20 cellular contexts compared by ENCODE assay signal in genomic region chr7:94642838-94643653, GRCh38. TPM values are rescaled to one million over a fixed set of nuclear protein-coding genes. Genes with fewer than 3 reads are reported as not detected.
DNase-seq lines count a peak whose midpoint lies in the region; ATAC-seq, FAIRE-seq and TF ChIP-seq lines count a peak whose summit lies in the region.
"Had no signal": no experiment of that assay in that cellular context is flagged by ENCODE, and none has a peak within 500 bp of the region (broad histone marks: within the 10 kb centered on the region; RNA-seq: fewer than 3 reads in every experiment).

No MANE protein-coding gene starts in this region.

- TF ChIP-seq POLR2A in GM12892 (IDR thresholded peaks at IDR 0.05; ENCODE audit: low read depth, low read length), result no peak

- peak; percentile 56 for FAIRE-seq in GM12892 (lab: Jason Lieb, UNC)
- FAIRE-seq: D721Med had no signal

- TF ChIP-seq CTCF in RWPE2 (IDR thresholded peaks at IDR 0.05; ENCODE audit: poor library complexity, severe bottlenecking) (no peak), liver (IDR thresholded peaks at IDR 0.05; ENCODE audit: low read depth, low read length, missing input control) (no peak)

- ATAC-seq in RWPE2 (ENCODE audit: low read depth) (0 out of 3 replicates have a peak, but pooled peaks have one; percentile 10), GM18873 (IDR thresholded peaks at IDR 0.05; ENCODE audit: low FRiP score, unreplicated experiment) (no peak)
- ATAC-seq: Panc1 had no signal

- H3K4me3 ChIP-seq in RWPE2 (ENCODE audit: severe bottlenecking) (no peak overlapping the region), liver (ENCODE audit: low read depth in 1 of 3, low read length in 3 of 3) (no peak overlapping the region)
- H3K4me3 ChIP-seq: SJCRH30 had no signal

- DNase-seq in GM12892 (ENCODE audit: insufficient read length) (no peak), RWPE2 (ENCODE audit: low spot score) (no peak), epithelial cell of prostate (ENCODE audit: low read depth, low spot score) (no peak), NCI-H69 (lab: John Stamatoyannopoulos, UW) (no peak), ACHN (no peak), NCI-H524 (lab: John Stamatoyannopoulos, UW) (no peak)
- DNase-seq: GF-D8, H9, NCI-H1417 treated with DMSO at 0.1 percent for 48 hours, NCI-H187 treated with DMSO at 0.1 percent for 48 hours, NCI-H2107, NCI-H748 treated with DMSO at 0.1 percent for 48 hours, SJCRH30 had no signal

- in situ Hi-C loops in ACHN (cut with HindIII; ENCODE audit: low pct_ligation_motif_present, low pct_unique_long_range_greater_than_20kb, low sequenced_read_pairs), result no loop called here

- peaks cover 45% of the 10 kb centered on the region for H3K4me1 ChIP-seq in RWPE2 (ENCODE audit: insufficient read depth, poor library complexity, severe bottlenecking)
- H3K4me1 ChIP-seq in liver (ENCODE audit: control insufficient read depth in 4 of 4, insufficient read depth in 4 of 4, low read length in 3 of 4), result no peaks in the 10 kb centered on the region
- H3K4me1 ChIP-seq: SJCRH30 had no signal

- WGBS in liver, result 42% methylated on average over 2 of the region's 2 CpGs

- H3K36me3 ChIP-seq in RWPE2 (ENCODE audit: low read depth), result no peaks in the 10 kb centered on the region; the same call in 1 of the 2 replicates
- H3K36me3 ChIP-seq in liver (ENCODE audit: control insufficient read depth in 4 of 4, insufficient read depth in 3 of 4, low read depth in 1 of 4, low read length in 3 of 4), result no peaks in the 10 kb centered on the region
- H3K36me3 ChIP-seq: SJCRH30 had no signal

- H3K27me3 ChIP-seq in RWPE2 (ENCODE audit: insufficient read depth, poor library complexity, severe bottlenecking) (no peaks in the 10 kb centered on the region), liver (ENCODE audit: control insufficient read depth in 4 of 4, insufficient read depth in 4 of 4, low read length in 3 of 4) (peaks cover 0 to 2% (median 0%) of the 10 kb centered on the region in 4 donors)
- H3K27me3 ChIP-seq: SJCRH30 had no signal

- H3K9me3 ChIP-seq in RWPE2 (ENCODE audit: severe bottlenecking) (no peaks in the 10 kb centered on the region), liver (ENCODE audit: control insufficient read depth in 4 of 4, low read length in 3 of 4) (no peaks in the 10 kb centered on the region)
- H3K9me3 ChIP-seq: SJCRH30 had no signal

- H3K27ac ChIP-seq in RWPE2 (ENCODE audit: poor library complexity, severe bottlenecking) (peak overlapping the region; percentile 94), epithelial cell of prostate (peak overlapping the region; percentile 80), liver (ENCODE audit: low read depth in 1 of 2, low read length in 2 of 2) (no peak overlapping the region)
- H3K27ac ChIP-seq: HL-60, SJCRH30 had no signal

- TF ChIP-seq RAD21 in liver (IDR thresholded peaks at IDR 0.05), result peak in 1 of 2 donors; percentile 37

- H3K9ac ChIP-seq in liver (ENCODE audit: low read depth in 1 of 2, low read length in 2 of 2), result no peak overlapping the region

TF ChIP-seq in liver, 16 proteins besides CTCF, POLR2A, EP300 and RAD21:
- TF ChIP-seq MAX (IDR thresholded peaks at IDR 0.05), result no peak
- TF ChIP-seq ATF3 (IDR thresholded peaks at IDR 0.05), result peak; percentile 86
- TF ChIP-seq FOXA2 (IDR thresholded peaks at IDR 0.05), result no peak
- TF ChIP-seq JUND (IDR thresholded peaks at IDR 0.05), result peak; percentile 72 to 96
- TF ChIP-seq SP1 (IDR thresholded peaks at IDR 0.05), result peak; percentile 24
- TF ChIP-seq HNF4G (IDR thresholded peaks at IDR 0.05), result peak; percentile 26
- TF ChIP-seq TAF1 (conservative IDR thresholded peaks at IDR 0.05), result no peak
- no peak for TF ChIP-seq GABPA (IDR thresholded peaks at IDR 0.05 in 1 of 2, conservative IDR thresholded peaks at IDR 0.05 in 1 of 2)
- TF ChIP-seq NR2F2 (IDR thresholded peaks at IDR 0.05), result no peak
- no peak for TF ChIP-seq ZBTB33 (IDR thresholded peaks at IDR 0.05)
- TF ChIP-seq REST (IDR thresholded peaks at IDR 0.05), result no peak
- peak in 1 of 2 donors; percentile 17 for TF ChIP-seq RXRA (IDR thresholded peaks at IDR 0.05)
- TF ChIP-seq FOXA1 (IDR thresholded peaks at IDR 0.05), result no peak
- TF ChIP-seq EGR1 (IDR thresholded peaks at IDR 0.05; ENCODE audit: low read depth in 2 of 2), result no peak
- peak; percentile 13 to 73 for TF ChIP-seq HNF4A (conservative IDR thresholded peaks at IDR 0.05)
TF ChIP-seq in liver: peak in this region for 6.

RNA-seq across cellular contexts. Expression of gene SGCE, which starts 12.9 kb away (rescaled TPM):
- polyA plus RNA-seq in GM12892 (2012; ENCODE audit: missing spikeins), result 33.2 TPM
- 10 to 100 TPM; 32.6 to 55.8 TPM for total RNA-seq in liver
- 10 to 100 TPM in 1 of 2 donors, 1 to 10 TPM in 1; 9.3 to 70.6 TPM for polyA plus RNA-seq in liver
- total RNA-seq: HT-29 had no signal
- polyA plus RNA-seq: CD14-positive monocyte had no signal

Comparison
In these comparisons a context has a peak if more than half of its experiments do, and no peak if none do; other contexts are left out.
1. H3K27ac ChIP-seq: peak in RWPE2 (single experiment) and epithelial cell of prostate (single experiment); none in liver (0 of 2).